ENCODE assay signal across 35 cellular contexts in the genomic region with DNA sequence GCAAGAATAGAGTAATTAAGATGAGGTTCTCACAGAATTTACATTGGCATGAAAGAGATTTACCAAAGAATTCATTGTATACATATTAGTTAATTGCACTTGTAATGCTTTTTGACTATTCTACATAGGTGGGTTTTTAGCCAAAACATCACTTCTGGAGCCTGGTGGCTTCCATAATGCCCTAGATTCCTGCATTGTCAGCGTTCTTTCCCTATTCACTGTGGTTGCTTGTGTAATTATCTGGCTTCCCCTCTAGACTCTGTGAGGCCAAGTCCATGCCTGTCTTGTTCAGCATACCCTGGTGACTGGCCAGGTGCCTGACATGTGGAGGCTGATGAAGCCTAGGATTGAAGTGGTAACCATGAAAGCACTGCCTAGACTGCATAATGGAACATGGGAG.
"Had no signal": no experiment of that assay in that cellular context is flagged by ENCODE, and none has a peak within 500 bp of the region (broad histone marks: within the 10 kb centered on the region; RNA-seq: fewer than 3 reads in every experiment).

No MANE protein-coding gene starts in this region.

- H3K36me3 ChIP-seq: adrenal gland had no signal

- DNase-seq: activated B cell treated with CpG ODN at 0.5 μM for 24 hours; activated CD4-positive, alpha-beta memory T cell treated with anti-CD3 and anti-CD28 coated beads for 36 hours; activated CD4-positive, alpha-beta T cell treated with anti-CD3 and anti-CD28 coated beads for 4 hours; activated CD4-positive, alpha-beta T cell treated with anti-CD3 and anti-CD28 coated beads, Interleukin-2, amount 10 ng/mL, durations not matched to agents 24 days and 14 days; activated CD4-positive, alpha-beta T cell treated with anti-CD3 and anti-CD28 coated beads, Interleukin-2, amount 50 U/mL, for 1 hour; activated CD4-positive, alpha-beta T cell treated with anti-CD3 and anti-CD28 coated beads, Interleukin-2, amount 50 U/mL, for 4 hours; activated CD4-positive, CD25-positive, alpha-beta regulatory T cell treated with anti-CD3 and anti-CD28 coated beads, Interleukin-2, amount 50 U/mL, for 72 hours; activated CD8-positive, alpha-beta memory T cell treated with anti-CD3 and anti-CD28 coated beads, Interleukin-2, amount 50 U/mL, for 4 hours; activated CD8-positive, alpha-beta T cell treated with anti-CD3 and anti-CD28 coated beads for 36 hours; activated effector memory CD4-positive, alpha-beta T cell treated with anti-CD3 and anti-CD28 coated beads, Interleukin-2, amount 50 U/mL, for 16 hours; activated gamma-delta T cell treated with Interleukin-2 at 50 U/mL for 16 hours; activated naive CD4-positive, alpha-beta T cell; activated naive CD4-positive, alpha-beta T cell treated with anti-CD3 and anti-CD28 coated beads for 36 hours; activated naive CD4-positive, alpha-beta T cell treated with anti-CD3 and anti-CD28 coated beads, Interleukin-2, amount 50 U/mL, for 16 hours; activated naive CD8-positive, alpha-beta T cell treated with anti-CD3 and anti-CD28 coated beads for 36 hours; activated T-cell treated with anti-CD3 and anti-CD28 coated beads for 4 hours; activated T-cell treated with anti-CD3 and anti-CD28 coated beads, Interleukin-2, amount 50 U/mL, for 1 hour; activated T-cell treated with anti-CD3 and anti-CD28 coated beads, Interleukin-2, amount 50 U/mL, for 4 hours; activated T-cell treated with anti-CD3 and anti-CD28 coated beads, Interleukin-2, amount 50 U/mL, for 72 hours; adrenal gland; amniotic stem cell; aorta; body of pancreas; brain microvascular endothelial cell; caudate nucleus; cerebellar nuclear complex; T-helper 2 cell; T-helper 9 cell had no signal

- H3K4me1 ChIP-seq: adrenal gland, body of pancreas, breast epithelium had no signal

- ATAC-seq: activated CD8-positive, alpha-beta T cell treated with anti-CD3 and anti-CD28 coated beads for 36 hours; activated naive CD4-positive, alpha-beta T cell treated with anti-CD3 and anti-CD28 coated beads, Interleukin-2, amount 50 U/mL, for 72 hours; activated T-cell treated with anti-CD3 and anti-CD28 coated beads, Interleukin-2, amount 50 U/mL, for 4 hours; activated T-cell treated with anti-CD3 and anti-CD28 coated beads, Interleukin-2, amount 50 U/mL, for 72 hours; activated T-helper 17 cell treated with anti-CD3 and anti-CD28 coated beads, Interleukin-2, amount 50 U/mL, for 72 hours; body of pancreas had no signal

- H3K27me3 ChIP-seq: adrenal gland, body of pancreas, brain microvascular endothelial cell, breast epithelium, cardiac muscle cell had no signal

- H3K27ac ChIP-seq: adrenal gland, body of pancreas, brain microvascular endothelial cell, breast epithelium, cardiac muscle cell, VCaP had no signal

- H3K9me3 ChIP-seq: adrenal gland, body of pancreas, breast epithelium had no signal

- H3K4me3 ChIP-seq: adrenal gland, body of pancreas, breast epithelium, cardiac muscle cell had no signal

- FAIRE-seq: astrocyte, TTC549 had no signal
